12 cellular contexts compared by ENCODE assay signal in the genomic region with DNA sequence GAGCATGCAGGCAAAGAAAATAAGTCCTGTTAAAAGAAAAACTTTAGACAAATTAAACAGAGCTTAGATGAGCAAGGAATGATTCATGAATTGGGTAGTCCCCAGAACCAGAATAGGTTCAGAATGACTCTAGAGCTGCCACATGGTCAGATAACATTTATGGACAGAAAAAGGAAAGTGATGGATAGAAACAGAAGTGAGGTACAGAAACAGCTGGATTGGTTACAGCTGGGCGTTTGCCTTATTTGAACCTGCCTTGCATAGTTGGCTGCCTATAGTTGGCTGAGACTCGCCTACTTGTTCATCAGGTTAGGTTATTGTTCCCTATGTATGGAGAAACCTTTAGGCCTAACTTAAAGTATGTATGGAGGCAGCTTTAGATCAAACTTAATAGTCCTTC. TPM values are rescaled to one million over a fixed set of nuclear protein-coding genes. Genes with fewer than 3 reads are reported as not detected.
DNase-seq lines count a peak whose midpoint lies in the region; ATAC-seq, FAIRE-seq and TF ChIP-seq lines count a peak whose summit lies in the region.
"Had no signal": no experiment of that assay in that cellular context is flagged by ENCODE, and none has a peak within 500 bp of the region (broad histone marks: within the 10 kb centered on the region; RNA-seq: fewer than 3 reads in every experiment).

No MANE protein-coding gene starts in this region.

- peak overlapping the region; percentile 1 to 71 (median 48) for H3K27ac ChIP-seq in esophagus squamous epithelium

- no peaks in the 10 kb centered on the region for H3K36me3 Mint-ChIP-seq in activated CD4-positive, alpha-beta T cell treated with anti-CD3 and anti-CD28 coated beads, Interleukin-2, amount 10 ng/mL, durations not matched to agents 24 days and 14 days (ENCODE audit: low read depth)

- peaks cover 31% of the 10 kb centered on the region for H3K4me1 Mint-ChIP-seq in activated CD4-positive, alpha-beta T cell treated with anti-CD3 and anti-CD28 coated beads, Interleukin-2, amount 10 ng/mL, durations not matched to agents 24 days and 14 days
- peaks cover 60% of the 10 kb centered on the region for H3K4me1 Mint-ChIP-seq in stimulated activated naive CD8-positive, alpha-beta T cell treated with anti-CD3 and anti-CD28 coated beads, Interleukin-15, amount 100 ng/mL, for 72 hours

- peak overlapping the region; percentile 69 for H3K27ac Mint-ChIP-seq in activated CD4-positive, alpha-beta T cell treated with anti-CD3 and anti-CD28 coated beads, Interleukin-2, amount 10 ng/mL, durations not matched to agents 24 days and 14 days
- peak overlapping the region in 1 of 2 donors; percentile 88 for H3K27ac Mint-ChIP-seq in stimulated activated naive CD8-positive, alpha-beta T cell treated with anti-CD3 and anti-CD28 coated beads, Interleukin-15, amount 100 ng/mL, for 72 hours
- H3K27ac Mint-ChIP-seq: activated B cell treated with CpG ODN at 0.5 μM for 24 hours had no signal

- H3K36me3 ChIP-seq in esophagus squamous epithelium = no peaks in the 10 kb centered on the region
- H3K36me3 ChIP-seq: BE2C had no signal

- H3K4me3 Mint-ChIP-seq in activated CD4-positive, alpha-beta T cell treated with anti-CD3 and anti-CD28 coated beads, Interleukin-2, amount 10 ng/mL, durations not matched to agents 24 days and 14 days = no peak overlapping the region
- H3K4me3 Mint-ChIP-seq in stimulated activated naive CD8-positive, alpha-beta T cell treated with anti-CD3 and anti-CD28 coated beads, Interleukin-15, amount 100 ng/mL, for 72 hours = no peak overlapping the region
- H3K4me3 Mint-ChIP-seq: activated B cell treated with CpG ODN at 0.5 μM for 24 hours had no signal

- intact Hi-C loops in activated CD4-positive, alpha-beta T cell treated with anti-CD3 and anti-CD28 coated beads, Interleukin-2, amount 10 ng/mL, durations not matched to agents 24 days and 14 days (cut with micrococcal nuclease) = loop anchor here (2.0 kb wide), 1 partner anchor 35 kb away; a partner anchor contains a TSS
- intact Hi-C loops in esophagus squamous epithelium (cut with DNase I) = no loop called here

- peaks cover 14 to 58% (median 24%) of the 10 kb centered on the region in 3 donors for H3K4me1 ChIP-seq in esophagus squamous epithelium

- peak; percentile 30 for FAIRE-seq in RCC 7860 (lab: Jason Lieb, UNC)

- no peaks in the 10 kb centered on the region for H3K9me3 ChIP-seq in esophagus squamous epithelium
- H3K9me3 ChIP-seq: BE2C, mucosa of descending colon had no signal

- WGBS in esophagus squamous epithelium, 2 donors = 30 to 44% methylated on average over 2 of the region's 2 CpGs

- no peak for TF ChIP-seq POLR2A in esophagus squamous epithelium (IDR thresholded peaks at IDR 0.05)

- no peaks in the 10 kb centered on the region for H3K27me3 Mint-ChIP-seq in activated CD4-positive, alpha-beta T cell treated with anti-CD3 and anti-CD28 coated beads, Interleukin-2, amount 10 ng/mL, durations not matched to agents 24 days and 14 days
- H3K27me3 Mint-ChIP-seq in stimulated activated naive CD8-positive, alpha-beta T cell treated with anti-CD3 and anti-CD28 coated beads, Interleukin-15, amount 100 ng/mL, for 72 hours = no peaks in the 10 kb centered on the region
- H3K27me3 Mint-ChIP-seq: activated B cell treated with CpG ODN at 0.5 μM for 24 hours had no signal

- TF ChIP-seq CTCF in esophagus squamous epithelium (IDR thresholded peaks at IDR 0.05) = no peak

- ATAC-seq in stimulated activated naive CD8-positive, alpha-beta T cell treated with anti-CD3 and anti-CD28 coated beads, Interleukin-15, amount 100 ng/mL, for 72 hours = peak; percentile 94
- no peak for ATAC-seq in GM21515 (IDR thresholded peaks at IDR 0.05; ENCODE audit: unreplicated experiment)
- ATAC-seq: mucosa of descending colon had no signal

- H3K4me3 ChIP-seq in esophagus squamous epithelium = no peak overlapping the region
- H3K4me3 ChIP-seq: mucosa of descending colon had no signal

- H3K9me3 Mint-ChIP-seq in activated CD4-positive, alpha-beta T cell treated with anti-CD3 and anti-CD28 coated beads, Interleukin-2, amount 10 ng/mL, durations not matched to agents 24 days and 14 days = no peaks in the 10 kb centered on the region
- no peaks in the 10 kb centered on the region for H3K9me3 Mint-ChIP-seq in stimulated activated naive CD8-positive, alpha-beta T cell treated with anti-CD3 and anti-CD28 coated beads, Interleukin-15, amount 100 ng/mL, for 72 hours
- H3K9me3 Mint-ChIP-seq: activated B cell treated with CpG ODN at 0.5 μM for 24 hours had no signal

- H3K27me3 ChIP-seq in esophagus squamous epithelium = no peaks in the 10 kb centered on the region
- H3K27me3 ChIP-seq: BE2C had no signal

- no peak for DNase-seq in activated CD4-positive, alpha-beta T cell treated with anti-CD3 and anti-CD28 coated beads, Interleukin-2, amount 10 ng/mL, durations not matched to agents 24 days and 14 days
- no peak for DNase-seq in activated CD4-positive, alpha-beta T cell treated with anti-CD3 and anti-CD28 coated beads for 1 hour
- DNase-seq in RCC 7860 (ENCODE audit: low spot score) (no peak), esophagus squamous epithelium (lab: John Stamatoyannopoulos, UW) (no peak), NCI-H526 (lab: John Stamatoyannopoulos, UW) (no peak)
- DNase-seq in stimulated activated naive CD8-positive, alpha-beta T cell treated with anti-CD3 and anti-CD28 coated beads, Interleukin-15, amount 100 ng/mL, for 72 hours = no peak
- no peak for DNase-seq in activated effector memory CD4-positive, alpha-beta T cell treated with anti-CD3 and anti-CD28 coated beads, Interleukin-2, amount 50 U/mL, for 16 hours
- DNase-seq: activated B cell treated with CpG ODN at 0.5 μM for 24 hours, BE2C, mucosa of descending colon, NCI-H345 had no signal

RNA-seq across cellular contexts. Expression of a gene that starts 35.4 kb away (rescaled TPM):
- total RNA-seq in activated CD4-positive, alpha-beta T cell treated with anti-CD3 and anti-CD28 coated beads, Interleukin-2, amount 10 ng/mL, durations not matched to agents 24 days and 14 days = 9.1 and 11.1 TPM in 2 replicates
- total RNA-seq in esophagus squamous epithelium = 10 to 100 TPM in 3 of 4 donors, 1 to 10 TPM in 1; 7.7 to 23.3 (median 18.2) TPM
